ENCODE assay signal across 8 cellular contexts in the genomic region with DNA sequence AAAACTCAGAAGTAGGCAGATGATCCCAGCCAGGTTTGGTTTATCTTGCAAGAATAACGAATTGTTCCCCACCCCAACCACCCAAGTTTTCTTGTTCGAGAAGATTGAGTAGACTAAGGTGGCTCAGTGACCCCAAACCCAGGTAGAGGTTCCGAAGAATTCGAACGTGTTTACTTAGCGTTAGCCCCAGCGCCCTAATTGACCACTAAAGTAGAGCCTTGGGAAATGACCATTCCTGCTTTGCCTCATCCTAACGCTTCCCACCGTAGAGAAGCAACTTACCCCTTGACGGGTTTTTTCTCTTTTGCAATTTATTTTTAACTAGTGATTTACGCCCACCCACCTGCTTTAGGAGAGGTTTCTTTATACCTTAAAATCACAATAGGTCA. TPM values are rescaled to one million over a fixed set of nuclear protein-coding genes. Genes with fewer than 3 reads are reported as not detected.
DNase-seq lines count a peak whose midpoint lies in the region; ATAC-seq, FAIRE-seq and TF ChIP-seq lines count a peak whose summit lies in the region.

No MANE protein-coding gene starts in this region.

- ATAC-seq in DND-41 (ENCODE audit: insufficient read depth, low read depth) (no peak), aorta (ENCODE audit: low FRiP score) (peak; percentile 10)

- peak overlapping the region; percentile 94 for H3K4me2 ChIP-seq in DND-41 (ENCODE audit: insufficient read depth, low read length)

- H4K20me1 ChIP-seq in DND-41 (ENCODE audit: insufficient read depth, low read length), result peaks cover 11% of the 10 kb centered on the region; the same call in 1 of the 2 replicates

- H3K9ac ChIP-seq in DND-41 (ENCODE audit: low read depth, low read length), result peak overlapping the region; percentile 81

- no peaks in the 10 kb centered on the region for H3K9me3 ChIP-seq in DND-41 (ENCODE audit: insufficient read depth, low read length, severe bottlenecking)
- no peaks in the 10 kb centered on the region for H3K9me3 ChIP-seq in KOPT-K1 (ENCODE audit: insufficient read depth, low read length, poor library complexity, severe bottlenecking)
- H3K9me3 ChIP-seq in aorta (ENCODE audit: control insufficient read depth, low read length), result no peaks in the 10 kb centered on the region

- H3K4me1 Mint-ChIP-seq in chondrocyte (ENCODE audit: low read depth), result peaks cover 25% of the 10 kb centered on the region
- peaks cover 25% of the 10 kb centered on the region for H3K4me1 Mint-ChIP-seq in mesothelial cell of epicardium

- peaks cover 63% of the 10 kb centered on the region for H3K79me2 ChIP-seq in DND-41 (ENCODE audit: insufficient read depth, low read length)

- 1% methylated on average over 11 of the region's 11 CpGs for WGBS in aorta, 2 donors

- H3K4me3 Mint-ChIP-seq in chondrocyte (ENCODE audit: unreplicated experiment), result peak overlapping the region; percentile 73
- peak overlapping the region; percentile 82 for H3K4me3 Mint-ChIP-seq in mesothelial cell of epicardium

- peaks cover 32% of the 10 kb centered on the region for H3K4me1 ChIP-seq in DND-41 (ENCODE audit: insufficient read depth, low read length)
- no peaks in the 10 kb centered on the region for H3K4me1 ChIP-seq in aorta (ENCODE audit: control insufficient read depth in 1 of 2, insufficient read depth in 2 of 2, low read length in 2 of 2)

- no peak for TF ChIP-seq CTCF in DND-41 (IDR thresholded peaks at IDR 0.05; ENCODE audit: borderline replicate concordance, extremely low read depth, low read length, poor library complexity, severe bottlenecking)
- no peak for TF ChIP-seq CTCF in chondrocyte (IDR thresholded peaks at IDR 0.05)
- no peak for TF ChIP-seq CTCF in mesothelial cell of epicardium (IDR thresholded peaks at IDR 0.05; ENCODE audit: unreplicated experiment)

- intact Hi-C loops in aorta (cut with DNase I), result loop anchor here (2.0 to 10.0 kb wide), 5 partner anchors 68 to 342 kb away; partner anchors contain the start of genes DEGS1 (in 1 of the 2) and NVL (in 1 of the 2)

- DNase-seq in DND-41 (no peak), chondrocyte (ENCODE audit: low spot score) (no peak), mesothelial cell of epicardium (ENCODE audit: low spot score in 2 of 2, unreplicated experiment in 2 of 2) (no peak), aorta (no peak), urothelium cell line (ENCODE audit: low spot score) (no peak), NCI-H2107 (lab: John Stamatoyannopoulos, UW) (no peak)
- DNase-seq in stimulated activated CD4-positive, alpha-beta T cell treated with anti-CD3 and anti-CD28 coated beads, Interleukin-4, amount 100 ng/mL, for 1 hour, result no peak

- H3K27me3 ChIP-seq in DND-41 (ENCODE audit: insufficient read depth, low read length, poor library complexity) (no peaks in the 10 kb centered on the region), aorta (ENCODE audit: control insufficient read depth in 1 of 2, insufficient read depth in 2 of 2, low read length in 1 of 2) (no peaks in the 10 kb centered on the region)

- H2AFZ ChIP-seq in DND-41 (ENCODE audit: low read depth, low read length), result peak overlapping the region; percentile 80

- H3K9me3 Mint-ChIP-seq in chondrocyte (ENCODE audit: low read depth) (no peaks in the 10 kb centered on the region), mesothelial cell of epicardium (no peaks in the 10 kb centered on the region)

- H3K4me3 ChIP-seq in DND-41 (ENCODE audit: low read depth in 1 of 2, low read length in 2 of 2) (peak overlapping the region; percentile 62 to 70), aorta (ENCODE audit: low read length in 2 of 2) (peak overlapping the region; percentile 88 to 93)

- H3K36me3 Mint-ChIP-seq in chondrocyte (ENCODE audit: low read depth) (peaks cover 2% of the 10 kb centered on the region), mesothelial cell of epicardium (peaks cover 5% of the 10 kb centered on the region)

- H3K36me3 ChIP-seq in DND-41 (ENCODE audit: insufficient read depth, low read length) (peaks cover 14% of the 10 kb centered on the region), KOPT-K1 (ENCODE audit: insufficient read depth, low read length) (peaks cover 16% of the 10 kb centered on the region), aorta (ENCODE audit: control insufficient read depth in 1 of 2, insufficient read depth in 2 of 2, low read length in 1 of 2) (no peaks in the 10 kb centered on the region)

- H3K27me3 Mint-ChIP-seq in chondrocyte (ENCODE audit: low read depth) (peaks cover 11% of the 10 kb centered on the region), mesothelial cell of epicardium (ENCODE audit: low read depth) (peaks cover 15% of the 10 kb centered on the region)

- H3K27ac ChIP-seq in DND-41 (ENCODE audit: low read length), result peak overlapping the region; percentile 63
- H3K27ac ChIP-seq in KOPT-K1 (ENCODE audit: low read depth, low read length, poor library complexity, severe bottlenecking), result peak overlapping the region; percentile 80
- peak overlapping the region in 1 of 2 donors; percentile 89 for H3K27ac ChIP-seq in aorta (ENCODE audit: low read depth in 1 of 2, low read length in 2 of 2)

- no peak for FAIRE-seq in urothelium cell line (lab: Jason Lieb, UNC)

- H3K27ac Mint-ChIP-seq in chondrocyte (ENCODE audit: unreplicated experiment) (peak overlapping the region; percentile 71), mesothelial cell of epicardium (peak overlapping the region; percentile 64)

RNA-seq across cellular contexts. Expression of gene FBXO28, which starts 0.9 kb away (rescaled TPM):
- total RNA-seq in chondrocyte, result 19.4 to 23.9 TPM (median 20.1 TPM) in 3 replicates
- 25.0 to 26.8 TPM (median 26.7 TPM) in 3 replicates for total RNA-seq in mesothelial cell of epicardium
- 10 to 100 TPM; 26.7 to 27.4 TPM for total RNA-seq in aorta
- polyA plus RNA-seq in aorta, result 1 to 10 TPM; 6.8 to 9.0 TPM
